26 cellular contexts compared by ENCODE assay signal in the genomic region with DNA sequence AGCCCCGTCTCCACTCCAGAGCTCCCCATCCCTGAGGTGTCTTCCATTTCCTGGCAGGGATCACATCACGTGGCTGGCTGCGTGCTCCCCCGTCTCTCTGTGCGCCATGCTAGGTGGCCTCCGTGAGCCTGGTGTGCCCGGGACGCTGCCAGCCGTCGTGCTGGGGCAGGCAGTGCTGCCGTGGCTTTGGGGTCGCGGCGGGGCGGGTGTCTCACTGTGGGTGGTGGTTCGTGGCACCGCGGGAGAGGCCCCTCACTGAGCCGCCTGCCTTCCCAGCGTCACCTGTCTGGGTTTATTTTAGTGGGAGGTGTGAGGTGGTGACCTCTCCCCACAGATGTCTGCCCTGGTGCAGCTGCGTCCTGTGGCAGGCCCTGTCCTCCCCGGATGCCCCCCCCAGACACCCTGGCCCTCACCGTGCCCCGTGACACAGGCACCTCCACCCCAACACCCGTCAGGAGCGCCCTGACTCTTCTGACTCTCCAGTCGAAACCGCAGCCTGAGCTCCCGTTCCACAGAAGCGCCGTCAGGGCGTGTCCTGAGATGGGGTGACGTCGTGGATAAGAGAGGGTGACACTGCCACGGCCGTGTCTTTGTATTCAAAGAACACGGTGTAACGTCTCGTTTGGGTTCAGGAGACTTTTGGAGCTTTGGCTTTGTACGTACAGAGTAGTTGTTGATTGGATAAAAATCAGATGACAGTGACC. TPM values are rescaled to one million over a fixed set of nuclear protein-coding genes. Genes with fewer than 3 reads are reported as not detected.
A peak's percentile ranks its signal among the peaks of the same experiment; 100 is the strongest.
DNase-seq lines count a peak whose midpoint lies in the region; ATAC-seq and TF ChIP-seq lines count a peak whose summit lies in the region.
"Had no signal": no experiment of that assay in that cellular context is flagged by ENCODE, and none has a peak within 500 bp of the region (broad histone marks: within the 10 kb centered on the region; RNA-seq: fewer than 3 reads in every experiment).

No MANE protein-coding gene starts in this region.

- peaks cover 9 to 13% of the 10 kb centered on the region in 2 donors for H3K4me1 Mint-ChIP-seq in natural killer cell treated with Interleukin-12 subunit alpha and Interleukin-12 subunit beta and Interleukin-15 and Interleukin-18, amount 100 ng/mL, for 72 hours (ENCODE audit: low read depth in 2 of 2)
- peaks cover 0 to 16% of the 10 kb centered on the region in 2 donors for H3K4me1 Mint-ChIP-seq in natural killer cell
- H3K4me1 Mint-ChIP-seq in central memory CD8-positive, alpha-beta T cell: peaks cover 10% of the 10 kb centered on the region

- H3K23ac ChIP-seq in neuronal stem cell (ENCODE audit: low read depth, low read length, poor library complexity): peak overlapping the region; percentile 59

- no peak overlapping the region for H2AFZ ChIP-seq in neuronal stem cell (ENCODE audit: low read length)
- H2AFZ ChIP-seq: GM23248 had no signal

- no peak overlapping the region for H3K18ac ChIP-seq in neuronal stem cell (ENCODE audit: low read length)

- H2AK5ac ChIP-seq in neuronal stem cell (ENCODE audit: low read depth, low read length): no peak overlapping the region

- H3K4me1 ChIP-seq in neuronal stem cell (ENCODE audit: control insufficient read depth in 2 of 2, insufficient read depth in 1 of 2, low read depth in 1 of 2, low read length in 2 of 2): peaks cover 0 to 1% of the 10 kb centered on the region in 2 donors
- H3K4me1 ChIP-seq in ovary (ENCODE audit: insufficient read depth): no peaks in the 10 kb centered on the region
- H3K4me1 ChIP-seq: A549, SJCRH30 had no signal

- no peak overlapping the region for H3K4ac ChIP-seq in neuronal stem cell (ENCODE audit: low read length)

- H3K27me3 ChIP-seq in neuronal stem cell (ENCODE audit: control insufficient read depth in 3 of 3, insufficient read depth in 3 of 3, low read depth in 1 of 3, low read length in 3 of 3) (peaks cover 0 to 2% (median 2%) of the 10 kb centered on the region in 3 experiments), ovary (no peaks in the 10 kb centered on the region)
- H3K27me3 ChIP-seq: MG63, SJCRH30 had no signal

- peaks cover 19% of the 10 kb centered on the region for H3K36me3 Mint-ChIP-seq in natural killer cell treated with Interleukin-12 subunit alpha and Interleukin-12 subunit beta and Interleukin-15 and Interleukin-18, amount 100 ng/mL, for 72 hours
- peaks cover 6% of the 10 kb centered on the region for H3K36me3 Mint-ChIP-seq in natural killer cell
- peaks cover 46% of the 10 kb centered on the region for H3K36me3 Mint-ChIP-seq in central memory CD8-positive, alpha-beta T cell (ENCODE audit: insufficient read depth)

- TF ChIP-seq CTCF in natural killer cell (IDR thresholded peaks at IDR 0.05) (no peak), ovary (IDR thresholded peaks at IDR 0.05) (no peak)

- intact Hi-C loops in natural killer cell (cut with micrococcal nuclease) (no loop called here), ovary (cut with DNase I) (no loop called here), sciatic nerve (cut with DNase I) (no loop called here)

- ATAC-seq in natural killer cell treated with Interleukin-12 subunit alpha and Interleukin-12 subunit beta and Interleukin-15 and Interleukin-18, amount 100 ng/mL, for 72 hours: no peak
- ATAC-seq in natural killer cell (no peak), sciatic nerve (no peak)
- ATAC-seq in central memory CD8-positive, alpha-beta T cell (replicated peaks; ENCODE audit: extremely low read depth, poor library complexity, severe bottlenecking): no peak
- ATAC-seq: A549, Right ventricle myocardium inferior, SK-N-SH treated with all-trans-retinoic acid at 6 μM for 48 hours had no signal

- DNase-seq in natural killer cell treated with Interleukin-12 subunit alpha and Interleukin-12 subunit beta and Interleukin-15 and Interleukin-18, amount 100 ng/mL, for 72 hours (ENCODE audit: low spot score): peak; percentile 58
- DNase-seq in natural killer cell (no peak), neuronal stem cell (ENCODE audit: low spot score) (no peak), ovary (no peak), KBM-7 (no peak), sciatic nerve (ENCODE audit: low spot score) (no peak)
- DNase-seq in central memory CD8-positive, alpha-beta T cell (ENCODE audit: low spot score in 2 of 2): no peak
- no peak for DNase-seq in stimulated activated CD4-positive, alpha-beta T cell treated with anti-CD3 and anti-CD28 coated beads, Interleukin-2, amount 100 ng/mL, for 48 hours
- DNase-seq: CD8-positive, alpha-beta memory T cell; DMS153; DND-41; GM23248; H7; KG1; MG63; NCI-H1105 treated with DMSO at 0.1 percent for 48 hours; NCI-H146; NCI-H1930; NCI-H2107; NCI-H524; NCI-H748 treated with DMSO at 0.1 percent for 48 hours; SJCRH30 had no signal

- H4K91ac ChIP-seq in neuronal stem cell (ENCODE audit: low read depth, low read length, poor library complexity): no peak overlapping the region

- H3K9me3 Mint-ChIP-seq in natural killer cell treated with Interleukin-12 subunit alpha and Interleukin-12 subunit beta and Interleukin-15 and Interleukin-18, amount 100 ng/mL, for 72 hours: no peaks in the 10 kb centered on the region
- H3K9me3 Mint-ChIP-seq in natural killer cell: no peaks in the 10 kb centered on the region
- no peaks in the 10 kb centered on the region for H3K9me3 Mint-ChIP-seq in central memory CD8-positive, alpha-beta T cell

- no peak overlapping the region for H3K27ac Mint-ChIP-seq in natural killer cell treated with Interleukin-12 subunit alpha and Interleukin-12 subunit beta and Interleukin-15 and Interleukin-18, amount 100 ng/mL, for 72 hours
- peak overlapping the region in 1 of 2 donors; percentile 46 for H3K27ac Mint-ChIP-seq in natural killer cell
- H3K27ac Mint-ChIP-seq in central memory CD8-positive, alpha-beta T cell (ENCODE audit: low read depth): peak overlapping the region; percentile 42

- no peak overlapping the region for H4K8ac ChIP-seq in neuronal stem cell (ENCODE audit: low read depth, low read length)

- H2BK5ac ChIP-seq in neuronal stem cell (ENCODE audit: low read length): no peak overlapping the region

- H3K9ac ChIP-seq in neuronal stem cell (ENCODE audit: low read depth, low read length, poor library complexity): no peak overlapping the region
- H3K9ac ChIP-seq: GM23248 had no signal

- peaks cover 10% of the 10 kb centered on the region for H3K79me1 ChIP-seq in neuronal stem cell (ENCODE audit: low read depth, low read length)

- no CpG with 5 or more reads among the region's 40 CpGs for WGBS in neuronal stem cell (ENCODE audit: extremely low coverage in 2 of 2, insufficient read length in 2 of 2, insufficient replicate concordance in 1 of 2), 2 donors
- 92 to 95% (median 93%) methylated on average over 40 of the region's 40 CpGs for WGBS in ovary, 3 donors

- H3K9me3 ChIP-seq in neuronal stem cell (replicated peaks in 1 of 2; ENCODE audit: control insufficient read depth in 2 of 2, insufficient read depth in 1 of 2, low read depth in 1 of 2, low read length in 2 of 2) (peaks cover 0 to 3% of the 10 kb centered on the region in 2 donors), ovary (no peaks in the 10 kb centered on the region)
- H3K9me3 ChIP-seq: A549, MG63, SJCRH30 had no signal

- H2BK120ac ChIP-seq in neuronal stem cell (ENCODE audit: low read depth, low read length): no peak overlapping the region

- in situ Hi-C loops in KBM-7 (cut with MboI; ENCODE audit: low pct_unique_long_range_greater_than_20kb, low sequenced_read_pairs): no loop called here

- H2BK12ac ChIP-seq in neuronal stem cell (ENCODE audit: low read length): no peak overlapping the region

- no peak for TF ChIP-seq EP300 in ovary (IDR thresholded peaks at IDR 0.05)

- no peak overlapping the region for H3K4me3 Mint-ChIP-seq in natural killer cell treated with Interleukin-12 subunit alpha and Interleukin-12 subunit beta and Interleukin-15 and Interleukin-18, amount 100 ng/mL, for 72 hours
- H3K4me3 Mint-ChIP-seq in natural killer cell: no peak overlapping the region
- no peak overlapping the region for H3K4me3 Mint-ChIP-seq in central memory CD8-positive, alpha-beta T cell
- H3K4me3 Mint-ChIP-seq: CD8-positive, alpha-beta memory T cell had no signal

- H3K36me3 ChIP-seq in neuronal stem cell (replicated peaks in 1 of 2; ENCODE audit: control insufficient read depth in 2 of 2, insufficient read depth in 2 of 2, low read length in 2 of 2) (peaks cover 55 to 77% of the 10 kb centered on the region in 2 donors), ovary (no peaks in the 10 kb centered on the region)
- H3K36me3 ChIP-seq: SJCRH30 had no signal

- H3K27ac ChIP-seq in neuronal stem cell (replicated peaks; ENCODE audit: low read length) (no peak overlapping the region), ovary (no peak overlapping the region)
- H3K27ac ChIP-seq: A549, C4-2B, GM23248, SJCRH30 had no signal

- H3K4me2 ChIP-seq in neuronal stem cell (ENCODE audit: insufficient read depth, low read length, poor library complexity, severe bottlenecking): no peak overlapping the region
- H3K4me2 ChIP-seq: A549 had no signal

- H3K14ac ChIP-seq in neuronal stem cell (ENCODE audit: low read length): no peak overlapping the region

- no peak for TF ChIP-seq POLR2A in ovary (IDR thresholded peaks at IDR 0.05)

- H3K4me3 ChIP-seq in neuronal stem cell (ENCODE audit: low read length in 2 of 2): no peak overlapping the region
- H3K4me3 ChIP-seq in ovary: no peak overlapping the region
- H3K4me3 ChIP-seq: A549, GM23248, MG63, SJCRH30 had no signal

- H3K27me3 Mint-ChIP-seq in natural killer cell treated with Interleukin-12 subunit alpha and Interleukin-12 subunit beta and Interleukin-15 and Interleukin-18, amount 100 ng/mL, for 72 hours: no peaks in the 10 kb centered on the region
- no peaks in the 10 kb centered on the region for H3K27me3 Mint-ChIP-seq in natural killer cell (ENCODE audit: low read depth in 2 of 2)
- no peaks in the 10 kb centered on the region for H3K27me3 Mint-ChIP-seq in central memory CD8-positive, alpha-beta T cell
- H3K27me3 Mint-ChIP-seq: CD8-positive, alpha-beta memory T cell had no signal

- no peak overlapping the region for H2BK15ac ChIP-seq in neuronal stem cell (ENCODE audit: low read length)

RNA-seq across cellular contexts. Expression of gene GET4, which starts 18.0 kb away (rescaled TPM):
- total RNA-seq in natural killer cell treated with Interleukin-12 subunit alpha and Interleukin-12 subunit beta and Interleukin-15 and Interleukin-18, amount 100 ng/mL, for 72 hours: 10 to 100 TPM; 42.8 to 44.5 TPM
- total RNA-seq in natural killer cell (10 to 100 TPM; 69.3 to 81.6 (median 73.2) TPM), ovary (10 to 100 TPM; 16.8 to 37.6 (median 30.4) TPM), sciatic nerve (25.4 TPM)
- 28.4 TPM for polyA plus RNA-seq in neuronal stem cell (2013, experiment 1 of 2)
- 27.9 TPM for polyA plus RNA-seq in neuronal stem cell (2013, experiment 2 of 2)
- 10 to 100 TPM in 1 of 2 donors, 1 to 10 TPM in 1; 7.2 to 37.2 TPM for polyA plus RNA-seq in ovary
